ENCODE assay signal across 1 cellular context in the genomic region with DNA sequence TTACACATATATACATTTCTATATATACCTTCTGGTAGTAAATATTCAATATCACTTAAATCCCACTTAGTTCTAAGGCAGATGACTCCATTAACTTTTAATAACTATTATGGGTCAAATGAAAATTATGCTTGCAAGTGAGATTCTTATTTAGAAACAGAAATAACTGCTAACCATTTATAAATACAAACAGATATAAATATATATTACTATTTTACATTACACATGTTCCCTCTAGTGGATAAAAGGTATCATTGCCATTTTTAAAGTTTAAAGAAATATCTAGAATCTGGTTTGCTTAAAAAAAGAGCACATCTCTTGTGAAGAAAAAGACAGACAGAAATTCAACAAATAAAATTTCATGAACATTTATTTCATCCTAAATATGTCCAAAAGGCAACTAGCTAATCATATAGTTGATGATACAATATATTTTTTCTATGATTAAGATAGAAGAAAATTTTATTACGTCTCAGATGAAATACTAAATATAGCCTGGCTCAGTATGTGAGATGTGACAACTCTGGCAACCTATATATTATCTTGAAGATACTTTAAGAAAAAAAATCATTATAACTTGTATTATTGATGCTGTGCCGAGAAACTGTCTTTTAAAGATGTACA.
TF ChIP-seq lines count a peak whose summit lies in the region.

No MANE protein-coding gene starts in this region.

TF ChIP-seq in HepG2, 621 proteins besides CTCF, POLR2A, EP300 and RAD21:
- TF ChIP-seq, protein P1, sequence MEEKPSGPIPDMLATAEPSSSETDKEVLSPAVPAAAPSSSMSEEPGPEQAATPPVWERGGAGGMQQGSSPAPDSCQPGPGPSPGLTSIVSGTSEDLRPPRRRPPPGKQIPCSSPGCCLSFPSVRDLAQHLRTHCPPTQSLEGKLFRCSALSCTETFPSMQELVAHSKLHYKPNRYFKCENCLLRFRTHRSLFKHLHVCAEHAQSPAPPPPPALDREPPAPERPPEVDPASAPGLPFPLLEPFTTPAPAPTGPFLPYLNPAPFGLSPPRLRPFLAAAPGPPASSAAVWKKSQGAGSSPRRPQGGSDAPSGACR (CRISPR knock-in tag; IDR thresholded peaks at IDR 0.05), result no peak
- TF ChIP-seq ELF4 (CRISPR knock-in tag; IDR thresholded peaks at IDR 0.05; ENCODE audit: borderline replicate concordance) (no peak), STAG1 (CRISPR knock-in tag; IDR thresholded peaks at IDR 0.05) (peak; percentile 58), SMC3 (IDR thresholded peaks at IDR 0.05; ENCODE audit: low read length) (0 out of 2 replicates have a peak, but pooled peaks have one; percentile 11)
- TF ChIP-seq, protein P2, sequence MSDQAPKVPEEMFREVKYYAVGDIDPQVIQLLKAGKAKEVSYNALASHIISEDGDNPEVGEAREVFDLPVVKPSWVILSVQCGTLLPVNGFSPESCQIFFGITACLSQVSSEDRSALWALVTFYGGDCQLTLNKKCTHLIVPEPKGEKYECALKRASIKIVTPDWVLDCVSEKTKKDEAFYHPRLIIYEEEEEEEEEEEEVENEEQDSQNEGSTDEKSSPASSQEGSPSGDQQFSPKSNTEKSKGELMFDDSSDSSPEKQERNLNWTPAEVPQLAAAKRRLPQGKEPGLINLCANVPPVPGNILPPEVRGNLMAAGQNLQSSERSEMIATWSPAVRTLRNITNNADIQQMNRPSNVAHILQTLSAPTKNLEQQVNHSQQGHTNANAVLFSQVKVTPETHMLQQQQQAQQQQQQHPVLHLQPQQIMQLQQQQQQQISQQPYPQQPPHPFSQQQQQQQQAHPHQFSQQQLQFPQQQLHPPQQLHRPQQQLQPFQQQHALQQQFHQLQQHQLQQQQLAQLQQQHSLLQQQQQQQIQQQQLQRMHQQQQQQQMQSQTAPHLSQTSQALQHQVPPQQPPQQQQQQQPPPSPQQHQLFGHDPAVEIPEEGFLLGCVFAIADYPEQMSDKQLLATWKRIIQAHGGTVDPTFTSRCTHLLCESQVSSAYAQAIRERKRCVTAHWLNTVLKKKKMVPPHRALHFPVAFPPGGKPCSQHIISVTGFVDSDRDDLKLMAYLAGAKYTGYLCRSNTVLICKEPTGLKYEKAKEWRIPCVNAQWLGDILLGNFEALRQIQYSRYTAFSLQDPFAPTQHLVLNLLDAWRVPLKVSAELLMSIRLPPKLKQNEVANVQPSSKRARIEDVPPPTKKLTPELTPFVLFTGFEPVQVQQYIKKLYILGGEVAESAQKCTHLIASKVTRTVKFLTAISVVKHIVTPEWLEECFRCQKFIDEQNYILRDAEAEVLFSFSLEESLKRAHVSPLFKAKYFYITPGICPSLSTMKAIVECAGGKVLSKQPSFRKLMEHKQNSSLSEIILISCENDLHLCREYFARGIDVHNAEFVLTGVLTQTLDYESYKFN (CRISPR knock-in tag; conservative IDR thresholded peaks at IDR 0.05), result no peak
